ENCODE assay signal across 26 cellular contexts in genomic region chr12:32734952-32735351, GRCh38. TPM values are rescaled to one million over a fixed set of nuclear protein-coding genes. Genes with fewer than 3 reads are reported as not detected.
DNase-seq lines count a peak whose midpoint lies in the region; ATAC-seq, FAIRE-seq and TF ChIP-seq lines count a peak whose summit lies in the region.
"Had no signal": no experiment of that assay in that cellular context is flagged by ENCODE, and none has a peak within 500 bp of the region (broad histone marks: within the 10 kb centered on the region; RNA-seq: fewer than 3 reads in every experiment).

No MANE protein-coding gene starts in this region.

- H3K36me3 Mint-ChIP-seq in CD4-positive, alpha-beta memory T cell, result peaks cover 21 to 71% of the 10 kb centered on the region in 2 donors

- H3K79me2 ChIP-seq in SK-N-SH (ENCODE audit: insufficient read depth) (no peaks in the 10 kb centered on the region), GM12878 (ENCODE audit: control insufficient read depth, insufficient read depth, low read length) (no peaks in the 10 kb centered on the region)

- H3K27ac Mint-ChIP-seq in CD4-positive, alpha-beta memory T cell, result peak overlapping the region in 4 of 7 donors; percentile 0 to 69 (median 6)

- BruUV-seq in GM12878 (replicated peaks; lab: Mats Ljungman, UMichigan), result no TSS peak

- no peaks in the 10 kb centered on the region; a peak in 2 of 4 replicates for H3K4me1 ChIP-seq in SK-N-SH (ENCODE audit: control insufficient read depth in 1 of 2, insufficient read depth in 2 of 2, low read depth in 1 of 2, low read length in 1 of 2)
- no peaks in the 10 kb centered on the region for H3K4me1 ChIP-seq in CD4-positive, alpha-beta memory T cell (ENCODE audit: insufficient read depth, low read length)
- no peaks in the 10 kb centered on the region for H3K4me1 ChIP-seq in GM12878 (ENCODE audit: control insufficient read depth, insufficient read depth, low read length)
- no peaks in the 10 kb centered on the region for H3K4me1 ChIP-seq in small intestine (ENCODE audit: control insufficient read depth in 2 of 2, insufficient read depth in 1 of 2, low read depth in 1 of 2, low read length in 1 of 2)
- H3K4me1 ChIP-seq in transverse colon, result no peaks in the 10 kb centered on the region
- H3K4me1 ChIP-seq: BE2C, SJSA1 had no signal

- no peaks in the 10 kb centered on the region for H3K27me3 ChIP-seq in SK-N-SH (ENCODE audit: insufficient read depth)
- no peaks in the 10 kb centered on the region for H3K27me3 ChIP-seq in CD4-positive, alpha-beta memory T cell (ENCODE audit: insufficient read depth, low read length)
- H3K27me3 ChIP-seq in GM12878 (replicated peaks in 1 of 2; ENCODE audit: control insufficient read depth in 2 of 2, insufficient read depth in 2 of 2, low read length in 1 of 2), result no peaks in the 10 kb centered on the region
- no peaks in the 10 kb centered on the region for H3K27me3 ChIP-seq in small intestine (ENCODE audit: control insufficient read depth in 2 of 2, insufficient read depth in 2 of 2, low read length in 2 of 2)
- H3K27me3 ChIP-seq in transverse colon, result no peaks in the 10 kb centered on the region
- H3K27me3 ChIP-seq: BE2C, SJSA1 had no signal

- H3K9ac ChIP-seq in SK-N-SH, result no peak overlapping the region
- no peak overlapping the region for H3K9ac ChIP-seq in GM12878 (ENCODE audit: control insufficient read depth, insufficient read depth, low read length)

- H3F3A ChIP-seq in SK-N-SH (replicated peaks; ENCODE audit: insufficient read depth), result peaks cover 8% of the 10 kb centered on the region

- peak; percentile 66 for FAIRE-seq in GM12878 (lab: Jason Lieb, UNC)
- no peak for FAIRE-seq in small intestine (lab: Jason Lieb, UNC)
- FAIRE-seq: G401.6, K562 had no signal

- RAD21 ChIA-PET in GM12878 (lab: Charles Lee; ENCODE audit: unreplicated experiment), result no interaction called here

- DNase-seq in SK-N-SH (peak; percentile 30), NCI-H82 (lab: John Stamatoyannopoulos, UW) (peak; percentile 75), GM12878 (ENCODE audit: low read depth, low spot score) (no peak), small intestine (no peak), transverse colon (no peak)
- no peak for DNase-seq in CD4-positive, alpha-beta memory T cell
- DNase-seq: ACHN, BE2C, GOT3, Kasumi-1, NCI-H1105, NCI-H146, NCI-H1930, NCI-H446, NCI-H524 treated with DMSO at 0.1 percent for 48 hours, NCI-H774, Right ventricle myocardium superior, RPMI8226 had no signal

- no peaks in the 10 kb centered on the region for H3K9me3 Mint-ChIP-seq in CD4-positive, alpha-beta memory T cell
- H3K9me3 Mint-ChIP-seq: CD14-positive monocyte had no signal

- H3K27me3 Mint-ChIP-seq in CD4-positive, alpha-beta memory T cell, result no peaks in the 10 kb centered on the region

- H3K4me3 ChIP-seq in SK-N-SH (ENCODE audit: low read depth in 2 of 2, low read length in 1 of 2), result no peak overlapping the region
- H3K4me3 ChIP-seq in CD4-positive, alpha-beta memory T cell (ENCODE audit: low read length in 2 of 2), result no peak overlapping the region
- no peak overlapping the region for H3K4me3 ChIP-seq in GM12878
- no peak overlapping the region for H3K4me3 ChIP-seq in small intestine (ENCODE audit: low read depth in 1 of 2, low read length in 2 of 2)
- H3K4me3 ChIP-seq in transverse colon, result no peak overlapping the region
- H3K4me3 ChIP-seq: K562, SJSA1 had no signal

- CTCF ChIA-PET in SK-N-SH (lab: Yijun Ruan, JAX), result interaction anchor here (0.6 to 1.7 kb wide), 5 partner anchors 11 to 567 kb away, joined by 3 to 7 read pairs (median 3); partner anchors contain the start of gene YARS2
- CTCF ChIA-PET in CD4-positive, alpha-beta memory T cell (lab: Charles Lee; ENCODE audit: partially characterized antibody), result interaction anchor here (2.6 kb wide), 1 partner anchor 21 kb away, joined by 11 read pairs; the partner anchor contains the start of gene YARS2
- CTCF ChIA-PET in GM12878 (lab: Yijun Ruan, JAX), result interaction anchor here (0.5 kb wide), 1 partner anchor 1313 kb away, joined by 4 read pairs; no protein-coding TSS in a partner anchor

- no peaks in the 10 kb centered on the region for H3K9me3 ChIP-seq in SK-N-SH
- H3K9me3 ChIP-seq in CD4-positive, alpha-beta memory T cell (ENCODE audit: control insufficient read depth in 1 of 2, low read length in 2 of 2), result no peaks in the 10 kb centered on the region
- no peaks in the 10 kb centered on the region for H3K9me3 ChIP-seq in GM12878 (replicated peaks; ENCODE audit: control insufficient read depth, insufficient read depth, low read length)
- no peaks in the 10 kb centered on the region for H3K9me3 ChIP-seq in small intestine (ENCODE audit: control insufficient read depth, low read depth)
- no peaks in the 10 kb centered on the region for H3K9me3 ChIP-seq in transverse colon
- H3K9me3 ChIP-seq: BE2C, SJSA1 had no signal

- H3K4me1 Mint-ChIP-seq in CD4-positive, alpha-beta memory T cell, result peaks cover 0 to 5% (median 2%) of the 10 kb centered on the region in 4 donors
- H3K4me1 Mint-ChIP-seq: CD14-positive monocyte had no signal

- TF ChIP-seq RAD21 in SK-N-SH (IDR thresholded peaks at IDR 0.05; ENCODE audit: low read length), result no peak
- TF ChIP-seq RAD21 in GM12878 (IDR thresholded peaks at IDR 0.05; ENCODE audit: insufficient read depth, low read depth, low read length), result no peak

- H3K4me3 Mint-ChIP-seq in CD4-positive, alpha-beta memory T cell, result no peak overlapping the region
- H3K4me3 Mint-ChIP-seq: CD14-positive monocyte had no signal

- H2AFZ ChIP-seq in SK-N-SH (ENCODE audit: low read depth) (no peak overlapping the region), GM12878 (ENCODE audit: control insufficient read depth, low read depth, low read length) (no peak overlapping the region)

- intact Hi-C loops in CD4-positive, alpha-beta memory T cell (cut with micrococcal nuclease), result no loop called here
- intact Hi-C loops in GM12878 (cut with micrococcal nuclease; ENCODE audit: unreplicated experiment), result no loop called here
- intact Hi-C loops in transverse colon (cut with DNase I; ENCODE audit: low total_unique reads), result no loop called here

- TF ChIP-seq EP300 in SK-N-SH (IDR thresholded peaks at IDR 0.05; ENCODE audit: borderline replicate concordance in 1 of 2, low read depth in 1 of 2, low read length in 1 of 2) (no peak), GM12878 (IDR thresholded peaks at IDR 0.05; ENCODE audit: borderline replicate concordance in 1 of 2, control insufficient read depth in 1 of 2, low read depth in 2 of 2, low read length in 2 of 2) (no peak), transverse colon (IDR thresholded peaks at IDR 0.05; ENCODE audit: low read depth) (no peak)

- no peak overlapping the region for H3K4me2 ChIP-seq in SK-N-SH
- no peak overlapping the region for H3K4me2 ChIP-seq in GM12878 (ENCODE audit: control insufficient read depth, insufficient read depth)

- H3K36me3 ChIP-seq in SK-N-SH (replicated peaks in 1 of 2; ENCODE audit: control insufficient read depth in 1 of 2, insufficient read depth in 2 of 2, low read length in 1 of 2) (peaks cover 71 to 73% of the 10 kb centered on the region in 2 experiments), GM12878 (ENCODE audit: control insufficient read depth in 2 of 2, insufficient read depth in 2 of 2, low read length in 1 of 2) (peaks cover 0 to 19% of the 10 kb centered on the region in 2 experiments), small intestine (ENCODE audit: control insufficient read depth in 2 of 2, insufficient read depth in 2 of 2, low read length in 2 of 2) (peaks cover 0 to 5% of the 10 kb centered on the region in 2 donors), transverse colon (peaks cover 0 to 62% (median 9%) of the 10 kb centered on the region in 4 donors)
- H3K36me3 ChIP-seq in CD4-positive, alpha-beta memory T cell (ENCODE audit: insufficient read depth, low read length), result peaks cover 17% of the 10 kb centered on the region

- no peak for TF ChIP-seq CTCF in SK-N-SH (IDR thresholded peaks at IDR 0.05)
- no peak for TF ChIP-seq CTCF in GM12878 (IDR thresholded peaks at IDR 0.05 in 2 of 3, conservative IDR thresholded peaks at IDR 0.05 in 1 of 3; ENCODE audit: control insufficient read depth in 2 of 3, extremely low read depth in 1 of 3, insufficient read depth in 1 of 3, low read depth in 3 of 3, low read length in 3 of 3)
- TF ChIP-seq CTCF in transverse colon (IDR thresholded peaks at IDR 0.05), result no peak

- H3K27ac ChIP-seq in SK-N-SH (ENCODE audit: low read depth in 2 of 2, low read length in 1 of 2), result no peak overlapping the region
- H3K27ac ChIP-seq in CD4-positive, alpha-beta memory T cell (ENCODE audit: low read depth, low read length), result no peak overlapping the region
- H3K27ac ChIP-seq in GM12878 (ENCODE audit: control insufficient read depth, insufficient read depth), result no peak overlapping the region
- H3K27ac ChIP-seq in small intestine (ENCODE audit: low read depth in 1 of 2, low read length in 1 of 2), result no peak overlapping the region
- no peak overlapping the region for H3K27ac ChIP-seq in transverse colon
- H3K27ac ChIP-seq: 22Rv1, SJSA1 had no signal

- ATAC-seq in SK-N-SH treated with all-trans-retinoic acid at 6 μM for 48 hours, result no peak
- no peak for ATAC-seq in GM12878
- no peak for ATAC-seq in GM19455 (IDR thresholded peaks at IDR 0.05; ENCODE audit: unreplicated experiment)
- ATAC-seq: HCT116, K562 had no signal

- H3K9me2 ChIP-seq in SK-N-SH, result no peaks in the 10 kb centered on the region

- in situ Hi-C loops in GM12878 (cut with MboI) (no loop called here), transverse colon (cut with MboI; ENCODE audit: low pct_ligation_motif_present in 1 of 4, low pct_unique_long_range_greater_than_20kb in 1 of 4, low sequenced_read_pairs in 3 of 4) (no loop called here)

- no peaks in the 10 kb centered on the region for H4K20me1 ChIP-seq in SK-N-SH (ENCODE audit: insufficient read depth)
- no peaks in the 10 kb centered on the region for H4K20me1 ChIP-seq in GM12878 (ENCODE audit: control insufficient read depth, insufficient read depth)

- POLR2A ChIA-PET in SK-N-SH (lab: Yijun Ruan, JAX), result interaction anchor here (0.7 kb wide), 1 partner anchor 851 kb away, joined by 3 read pairs; no protein-coding TSS in a partner anchor
- POLR2A ChIA-PET in CD4-positive, alpha-beta memory T cell (lab: Charles Lee; ENCODE audit: partially characterized antibody), result no interaction called here
- POLR2A ChIA-PET in GM12878 (lab: Charles Lee), result no interaction called here

- no peak for TF ChIP-seq POLR2A in GM12878 (IDR thresholded peaks at IDR 0.05; ENCODE audit: low read depth, low read length)
- no peak for TF ChIP-seq POLR2A in transverse colon (IDR thresholded peaks at IDR 0.05)

- 100% methylated on average over 1 of the region's 1 CpG for WGBS in SK-N-SH (ENCODE audit: low lambda C conversion rate)
- 100% methylated on average over 1 of the region's 1 CpG for WGBS in GM12878 (ENCODE audit: insufficient coverage, insufficient replicate concordance, low lambda C conversion rate, missing lambda C conversion rate)
- WGBS in small intestine, 3 donors, result 99 to 100% (median 100%) methylated on average over 1 of the region's 1 CpG
- WGBS in transverse colon (ENCODE audit: low coverage in 1 of 2), 2 donors, result 93 to 95% methylated on average over 1 of the region's 1 CpG

- SMC1A ChIA-PET in GM12878 (lab: Charles Lee; ENCODE audit: uncharacterized antibody, unreplicated experiment), result interaction anchor here (1.2 to 1.4 kb wide), 3 partner anchors 10 to 195 kb away, joined by 3 to 6 read pairs (median 3); no protein-coding TSS in a partner anchor

RNA-seq across cellular contexts. Expression of gene YARS2, which starts 20.7 kb away (rescaled TPM):
- polyA plus RNA-seq in SK-N-SH (2012; rRNA removed), result 14.3 and 16.5 TPM in 2 replicates
- 13.4 and 14.3 TPM in 2 replicates for polyA plus RNA-seq in SK-N-SH (2012; cell fraction: cytosol; rRNA removed)
- polyA plus RNA-seq in SK-N-SH (2012; cell fraction: nucleus; rRNA removed), result 9.4 and 13.2 TPM in 2 replicates
- 10 to 100 TPM; 18.9 to 19.0 TPM for total RNA-seq in CD4-positive, alpha-beta memory T cell
- polyA plus RNA-seq in CD4-positive, alpha-beta memory T cell, result 10 to 100 TPM; 11.6 to 19.3 TPM
- 36.2 and 38.9 TPM in 2 replicates for total RNA-seq in GM12878 (2013; cell fraction: nucleolus; rRNA removed)
- 29.6 and 33.9 TPM in 2 replicates for total RNA-seq in GM12878 (2014; rRNA removed)
- 28.0 and 31.3 TPM in 2 replicates for total RNA-seq in GM12878 (2014; rRNA removed; fragmentation: Illumina TruSeq; extraction: Trizol)
- total RNA-seq in GM12878 (2021), result 20.2 and 20.9 TPM in 2 replicates
- polyA plus RNA-seq in GM12878 (2011; ENCODE audit: low read depth), result 9.0 TPM
- 29.4 and 46.4 TPM in 2 replicates for polyA plus RNA-seq in GM12878 (2011; rRNA removed)
- polyA plus RNA-seq in GM12878 (2011; cell fraction: cytosol; rRNA removed), result 18.4 and 25.6 TPM in 2 replicates
- polyA plus RNA-seq in GM12878 (2011; cell fraction: nucleus; rRNA removed), result 21.5 and 21.8 TPM in 2 replicates
- 15.2 TPM in 2 replicates for polyA plus RNA-seq in GM12878 (2012)
- polyA plus RNA-seq in GM12878 (2014; fragmentation: Illumina TruSeq; extraction: Trizol), result 22.1 and 24.8 TPM in 2 replicates
- 10 to 100 TPM; 13.4 to 20.0 TPM for polyA plus RNA-seq in GM12878 (2014; fragmentation: Nextera tagmentation; extraction: Ambion mirVana)
- 27.5 and 29.7 TPM in 2 replicates for polyA plus RNA-seq in GM12878 (2014; rRNA removed)
- polyA plus RNA-seq in GM12878 (2016; fragmentation: Nextera tagmentation; extraction: Ambion mirVana), result 10 to 100 TPM; 41.6 to 46.7 TPM
- 14.9 and 19.2 TPM in 2 replicates for polyA minus RNA-seq in GM12878 (2011; rRNA and poly(A)+ RNA removed)
- polyA minus RNA-seq in GM12878 (2011; cell fraction: cytosol; rRNA and poly(A)+ RNA removed), result 10.1 and 11.0 TPM in 2 replicates
- 18.5 and 36.4 TPM in 2 replicates for polyA minus RNA-seq in GM12878 (2011; cell fraction: nucleus; rRNA and poly(A)+ RNA removed)
- polyA plus RNA-seq in small intestine, result 10 to 100 TPM in 1 of 3 donors, 1 to 10 TPM in 2; 5.4 to 18.7 (median 7.4) TPM
- 10 to 100 TPM in 2 of 4 donors, 1 to 10 TPM in 2; 1.5 to 19.9 (median 10.5) TPM for total RNA-seq in transverse colon

RNA-seq across cellular contexts. Expression of gene DNM1L, which starts 55.9 kb away (rescaled TPM):
- polyA plus RNA-seq in SK-N-SH (2012; rRNA removed) (26.6 and 39.5 TPM in 2 replicates), GM12878 (2011; rRNA removed) (201 and 337 TPM in 2 replicates), GM12878 (2014; fragmentation: Illumina TruSeq; extraction: Trizol) (75.5 and 92.0 TPM in 2 replicates), GM12878 (2014; fragmentation: Nextera tagmentation; extraction: Ambion mirVana) (10 to 100 TPM; 23.1 to 29.3 TPM), GM12878 (2014; rRNA removed) (51.5 and 61.3 TPM in 2 replicates), GM12878 (2016; fragmentation: Nextera tagmentation; extraction: Ambion mirVana) (10 to 100 TPM; 57.6 to 64.7 TPM), small intestine (10 to 100 TPM; 16.2 to 24.9 (median 19.5) TPM)
- polyA plus RNA-seq in SK-N-SH (2012; cell fraction: cytosol; rRNA removed), result 33.4 and 38.0 TPM in 2 replicates
- 43.8 and 76.3 TPM in 2 replicates for polyA plus RNA-seq in SK-N-SH (2012; cell fraction: nucleus; rRNA removed)
- total RNA-seq in CD4-positive, alpha-beta memory T cell, result 10 to 100 TPM; 42.7 to 50.1 TPM
- 10 to 100 TPM; 12.9 to 22.3 TPM for polyA plus RNA-seq in CD4-positive, alpha-beta memory T cell
- total RNA-seq in GM12878 (2013; cell fraction: nucleolus; rRNA removed), result 708 and 711 TPM in 2 replicates
- total RNA-seq in GM12878 (2014; rRNA removed) (65.2 and 76.6 TPM in 2 replicates), GM12878 (2014; rRNA removed; fragmentation: Illumina TruSeq; extraction: Trizol) (84.5 and 87.8 TPM in 2 replicates), GM12878 (2021) (63.2 and 64.6 TPM in 2 replicates), transverse colon (10 to 100 TPM; 41.2 to 61.3 (median 44.2) TPM)
- polyA plus RNA-seq in GM12878 (2011; ENCODE audit: low read depth), result 39.3 TPM
- 87.0 and 116 TPM in 2 replicates for polyA plus RNA-seq in GM12878 (2011; cell fraction: cytosol; rRNA removed)
- polyA plus RNA-seq in GM12878 (2011; cell fraction: nucleus; rRNA removed), result 234 and 366 TPM in 2 replicates
- 60.5 and 79.0 TPM in 2 replicates for polyA plus RNA-seq in GM12878 (2012)
- 162 and 255 TPM in 2 replicates for polyA minus RNA-seq in GM12878 (2011; rRNA and poly(A)+ RNA removed)
- polyA minus RNA-seq in GM12878 (2011; cell fraction: cytosol; rRNA and poly(A)+ RNA removed), result 60.6 and 67.1 TPM in 2 replicates
- polyA minus RNA-seq in GM12878 (2011; cell fraction: nucleus; rRNA and poly(A)+ RNA removed), result 159 and 161 TPM in 2 replicates

Comparison
In these comparisons a context has a peak if more than half of its experiments do, and no peak if none do; other contexts are left out.
1. DNase-seq: peak in SK-N-SH (single experiment) and NCI-H82 (single experiment); none in CD4-positive, alpha-beta memory T cell (0 of 5), GM12878 (single experiment), small intestine (single experiment) and transverse colon (single experiment).
2. Of the 26 proteins assayed by ChIP-seq in both GM12878 and SK-N-SH: peak only in GM12878: none; only in SK-N-SH: RCOR1; in both: none; in neither: 25.